12 cellular contexts compared by ENCODE assay signal in genomic region chr12:25020621-25021243, GRCh38.
A peak's percentile ranks its signal among the peaks of the same experiment; 100 is the strongest.
DNase-seq lines count a peak whose midpoint lies in the region; ATAC-seq and TF ChIP-seq lines count a peak whose summit lies in the region.
"Had no signal": no experiment of that assay in that cellular context is flagged by ENCODE, and none has a peak within 500 bp of the region (broad histone marks: within the 10 kb centered on the region; RNA-seq: fewer than 3 reads in every experiment).

No MANE protein-coding gene starts in this region.

- H3K27me3 ChIP-seq in WERI-Rb-1 (ENCODE audit: insufficient read depth, low read depth, severe bottlenecking): no peaks in the 10 kb centered on the region
- H3K27me3 ChIP-seq: pancreas had no signal

- no peak overlapping the region for H3K27ac ChIP-seq in WERI-Rb-1
- H3K27ac ChIP-seq: pancreas had no signal

- no peaks in the 10 kb centered on the region for H3K4me1 Mint-ChIP-seq in MCF 10A (ENCODE audit: insufficient read depth, unreplicated experiment)
- H3K4me1 Mint-ChIP-seq: activated naive CD8-positive, alpha-beta T cell treated with anti-CD3 and anti-CD28 coated beads, Interleukin-2, amount 10 ng/mL, durations not matched to agents 7 days and 5 days had no signal

- ATAC-seq in GM18868 (IDR thresholded peaks at IDR 0.05; ENCODE audit: unreplicated experiment) (peak; percentile 87), GM21737 (IDR thresholded peaks at IDR 0.05; ENCODE audit: unreplicated experiment) (peak; percentile 83), HG03378 (IDR thresholded peaks at IDR 0.05; ENCODE audit: unreplicated experiment) (peak; percentile 92)
- ATAC-seq: pancreas had no signal

- H3K36me3 Mint-ChIP-seq in MCF 10A (ENCODE audit: insufficient read depth, unreplicated experiment): no peaks in the 10 kb centered on the region
- H3K36me3 Mint-ChIP-seq: activated naive CD8-positive, alpha-beta T cell treated with anti-CD3 and anti-CD28 coated beads, Interleukin-2, amount 10 ng/mL, durations not matched to agents 7 days and 5 days had no signal

- TF ChIP-seq CTCF in MCF 10A (IDR thresholded peaks at IDR 0.05; ENCODE audit: unreplicated experiment) (no peak), WERI-Rb-1 (IDR thresholded peaks at IDR 0.05; ENCODE audit: low read depth, low read length) (no peak)

- POLR2A ChIA-PET in MCF 10A (lab: Yijun Ruan, JAX): no interaction called here

- H3K27ac Mint-ChIP-seq in MCF 10A (ENCODE audit: low read depth, unreplicated experiment): no peak overlapping the region
- H3K27ac Mint-ChIP-seq: activated naive CD8-positive, alpha-beta T cell treated with anti-CD3 and anti-CD28 coated beads, Interleukin-2, amount 10 ng/mL, durations not matched to agents 7 days and 5 days had no signal

- no peaks in the 10 kb centered on the region for H3K36me3 ChIP-seq in WERI-Rb-1
- H3K36me3 ChIP-seq: pancreas had no signal

- no peaks in the 10 kb centered on the region for H3K9me3 Mint-ChIP-seq in MCF 10A (ENCODE audit: unreplicated experiment)

- no peak overlapping the region for H3K4me3 Mint-ChIP-seq in MCF 10A (ENCODE audit: unreplicated experiment)
- H3K4me3 Mint-ChIP-seq: activated naive CD8-positive, alpha-beta T cell treated with anti-CD3 and anti-CD28 coated beads, Interleukin-2, amount 10 ng/mL, durations not matched to agents 7 days and 5 days had no signal

- no peaks in the 10 kb centered on the region for H3K27me3 Mint-ChIP-seq in MCF 10A (ENCODE audit: insufficient read depth, unreplicated experiment)

- peak; percentile 64 for DNase-seq in germinal center (ENCODE audit: low spot score)
- no peak for DNase-seq in MCF 10A (ENCODE audit: unreplicated experiment)
- DNase-seq in NCI-H2081 treated with DMSO at 0.1 percent for 48 hours (lab: John Stamatoyannopoulos, UW): no peak
- no peak for DNase-seq in WERI-Rb-1
- DNase-seq in NCI-H2196 (lab: John Stamatoyannopoulos, UW; ENCODE audit: unreplicated experiment): no peak
- DNase-seq: activated naive CD8-positive, alpha-beta T cell treated with anti-CD3 and anti-CD28 coated beads, Interleukin-2, amount 10 ng/mL, durations not matched to agents 7 days and 5 days; DMS79; NCI-H748 treated with DMSO at 0.1 percent for 48 hours; pancreas had no signal

- CTCF ChIA-PET in MCF 10A (lab: Yijun Ruan, JAX): interaction anchor here (0.8 kb wide), 1 partner anchor 23 kb away, joined by 3 read pairs; no protein-coding TSS in a partner anchor

- no TSS peak for BruUV-seq in MCF 10A (replicated peaks; lab: Mats Ljungman, UMichigan)

- no peak overlapping the region for H3K4me3 ChIP-seq in WERI-Rb-1 (ENCODE audit: low read depth, low read length)
- H3K4me3 ChIP-seq: pancreas had no signal

- intact Hi-C loops in MCF 10A (cut with micrococcal nuclease): no loop called here

- no peaks in the 10 kb centered on the region for H3K9me3 ChIP-seq in WERI-Rb-1 (ENCODE audit: severe bottlenecking)
- H3K9me3 ChIP-seq: pancreas had no signal
